In genomic region chr6:111210074-111210729, GRCh38 we compare ENCODE assay signal across 9 cellular contexts.
DNase-seq lines count a peak whose midpoint lies in the region; ATAC-seq and TF ChIP-seq lines count a peak whose summit lies in the region.
"Had no signal": no experiment of that assay in that cellular context is flagged by ENCODE, and none has a peak within 500 bp of the region (broad histone marks: within the 10 kb centered on the region; RNA-seq: fewer than 3 reads in every experiment).

No MANE protein-coding gene starts in this region.

- H3F3A ChIP-seq in OCI-LY1 (ENCODE audit: insufficient read depth, low read length): no peaks in the 10 kb centered on the region

- intact Hi-C loops in CD8-positive, alpha-beta T cell (cut with DNase I, micrococcal nuclease): loop anchor here (1.0 to 10.0 kb wide), 7 partner anchors 96 to 681 kb away; partner anchors contain the start of gene SLC16A10 (in 1 of the 2)

- no peaks in the 10 kb centered on the region for H3K79me2 ChIP-seq in OCI-LY1 (ENCODE audit: insufficient read depth, low read length)

- no peaks in the 10 kb centered on the region for H3K27me3 ChIP-seq in CD8-positive, alpha-beta T cell (ENCODE audit: insufficient read depth, low read length)
- H3K27me3 ChIP-seq in OCI-LY1 (ENCODE audit: insufficient read depth, low read length) (no peaks in the 10 kb centered on the region), iPS DF 6.9 (ENCODE audit: control insufficient read depth, insufficient read depth, low read length) (no peaks in the 10 kb centered on the region)

- peaks cover 21% of the 10 kb centered on the region for H3K36me3 Mint-ChIP-seq in CD8-positive, alpha-beta T cell

- no peak overlapping the region for H2AFZ ChIP-seq in OCI-LY1 (ENCODE audit: low read length)

- TF ChIP-seq EP300 in Ishikawa (IDR thresholded peaks at IDR 0.05; ENCODE audit: borderline replicate concordance): no peak

- peaks cover 5% of the 10 kb centered on the region for H3K4me1 Mint-ChIP-seq in CD8-positive, alpha-beta T cell (ENCODE audit: low read depth)

- POLR2A ChIA-PET in CD8-positive, alpha-beta T cell (lab: Charles Lee): interaction anchor here (0.6 to 1.3 kb wide), 3 partner anchors 37 to 153 kb away, joined by 3 to 4 read pairs (median 4); no protein-coding TSS in a partner anchor

- no peaks in the 10 kb centered on the region for H3K9me3 ChIP-seq in CD8-positive, alpha-beta T cell (ENCODE audit: low read length)
- H3K9me3 ChIP-seq in OCI-LY1 (ENCODE audit: low read length): no peaks in the 10 kb centered on the region
- no peaks in the 10 kb centered on the region for H3K9me3 ChIP-seq in iPS DF 6.9 (ENCODE audit: control insufficient read depth, insufficient read depth, low read length)

- peak; percentile 77 for TF ChIP-seq CTCF in CD8-positive, alpha-beta T cell (IDR thresholded peaks at IDR 0.05)
- peak; percentile 82 for TF ChIP-seq CTCF in OCI-LY1 (IDR thresholded peaks at IDR 0.05; ENCODE audit: low read length)

- no peaks in the 10 kb centered on the region for H3K9me2 ChIP-seq in OCI-LY1 (ENCODE audit: low read depth, low read length)

- CTCF ChIA-PET in CD8-positive, alpha-beta T cell (lab: Charles Lee): interaction anchor here (0.6 to 7.8 kb wide), 25 partner anchors 8 to 205 kb away, joined by 3 to 118 read pairs (median 4); partner anchors contain the start of gene SLC16A10

- H3K9me3 Mint-ChIP-seq in CD8-positive, alpha-beta T cell: no peaks in the 10 kb centered on the region

- H3K36me3 ChIP-seq in CD8-positive, alpha-beta T cell (ENCODE audit: insufficient read depth, low read length): no peaks in the 10 kb centered on the region
- no peaks in the 10 kb centered on the region for H3K36me3 ChIP-seq in OCI-LY1 (ENCODE audit: insufficient read depth, low read length)
- no peaks in the 10 kb centered on the region for H3K36me3 ChIP-seq in iPS DF 6.9 (ENCODE audit: control insufficient read depth, insufficient read depth, low read length)

- no peaks in the 10 kb centered on the region for H3K27me3 Mint-ChIP-seq in CD8-positive, alpha-beta T cell (ENCODE audit: low read depth)

- no peak overlapping the region for H3K4me3 ChIP-seq in CD8-positive, alpha-beta T cell (ENCODE audit: low read depth, low read length)
- H3K4me3 ChIP-seq in OCI-LY1 (ENCODE audit: low read depth, low read length, poor library complexity, severe bottlenecking) (no peak overlapping the region), iPS DF 6.9 (ENCODE audit: low read length) (no peak overlapping the region)
- H3K4me3 ChIP-seq: skin epidermis had no signal

- no peak overlapping the region for H3K4me3 Mint-ChIP-seq in CD8-positive, alpha-beta T cell

- WGBS in iPS DF 6.9 (ENCODE audit: insufficient coverage, insufficient read length): no CpG with 5 or more reads among the region's 1 CpG

- DNase-seq in CD8-positive, alpha-beta T cell: peak in 2 of 7 experiments; percentile 29 to 49
- peak; percentile 76 for DNase-seq in astrocyte of the hippocampus (ENCODE audit: low read depth, low spot score)
- DNase-seq in iPS DF 6.9 (ENCODE audit: low read depth, low spot score): peak; percentile 35
- peak; percentile 19 for DNase-seq in stimulated activated CD4-positive, alpha-beta T cell treated with anti-CD3 and anti-CD28 coated beads, Interleukin-4, amount 100 ng/mL, for 24 hours

- no peak overlapping the region for H3K9ac ChIP-seq in OCI-LY1 (ENCODE audit: low read length)

- no peaks in the 10 kb centered on the region for H4K20me1 ChIP-seq in OCI-LY1 (ENCODE audit: insufficient read depth, low read length)

- peak overlapping the region; percentile 10 for H3K27ac Mint-ChIP-seq in CD8-positive, alpha-beta T cell

- no peaks in the 10 kb centered on the region for H3K4me1 ChIP-seq in CD8-positive, alpha-beta T cell (ENCODE audit: insufficient read depth, low read length)
- H3K4me1 ChIP-seq in OCI-LY1 (ENCODE audit: insufficient read depth, low read length, severe bottlenecking): no peaks in the 10 kb centered on the region
- H3K4me1 ChIP-seq in iPS DF 6.9 (ENCODE audit: control insufficient read depth, insufficient read depth, low read length): 0 out of 2 replicates have a peak, but pooled peaks cover 2% of the 10 kb centered on the region

- peak; percentile 84 for TF ChIP-seq RAD21 in Ishikawa (IDR thresholded peaks at IDR 0.05; ENCODE audit: low read depth)

- no peak overlapping the region for H3K4me2 ChIP-seq in OCI-LY1 (ENCODE audit: low read length)

- peak; percentile 83 for ATAC-seq in CD8-positive, alpha-beta T cell
- ATAC-seq in GM18858 (IDR thresholded peaks at IDR 0.05; ENCODE audit: unreplicated experiment) (peak; percentile 66), HG03460 (IDR thresholded peaks at IDR 0.05; ENCODE audit: unreplicated experiment) (no peak)

- no peak overlapping the region for H3K27ac ChIP-seq in CD8-positive, alpha-beta T cell (ENCODE audit: low read depth, low read length)
- no peak overlapping the region for H3K27ac ChIP-seq in OCI-LY1 (ENCODE audit: low read depth, low read length, poor library complexity, severe bottlenecking)
- H3K27ac ChIP-seq in iPS DF 6.9 (ENCODE audit: low read length): no peak overlapping the region
- H3K27ac ChIP-seq: skin epidermis had no signal

TF ChIP-seq in Ishikawa, 13 proteins besides CTCF, POLR2A, EP300 and RAD21:
- no peak for TF ChIP-seq TCF12 (IDR thresholded peaks at IDR 0.05; ENCODE audit: low read depth)
- TF ChIP-seq REST (IDR thresholded peaks at IDR 0.05; ENCODE audit: low read depth): no peak
- no peak for TF ChIP-seq YY1 (IDR thresholded peaks at IDR 0.05; ENCODE audit: low read depth)
- no peak for TF ChIP-seq NFIC (IDR thresholded peaks at IDR 0.05)
- TF ChIP-seq ZBTB7A (IDR thresholded peaks at IDR 0.05; ENCODE audit: low read depth): no peak
- TF ChIP-seq, protein P1, sequence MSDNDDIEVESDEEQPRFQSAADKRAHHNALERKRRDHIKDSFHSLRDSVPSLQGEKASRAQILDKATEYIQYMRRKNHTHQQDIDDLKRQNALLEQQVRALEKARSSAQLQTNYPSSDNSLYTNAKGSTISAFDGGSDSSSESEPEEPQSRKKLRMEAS (IDR thresholded peaks at IDR 0.05): no peak
- TF ChIP-seq EGR1 (IDR thresholded peaks at IDR 0.05): no peak
- TF ChIP-seq, protein P2, sequence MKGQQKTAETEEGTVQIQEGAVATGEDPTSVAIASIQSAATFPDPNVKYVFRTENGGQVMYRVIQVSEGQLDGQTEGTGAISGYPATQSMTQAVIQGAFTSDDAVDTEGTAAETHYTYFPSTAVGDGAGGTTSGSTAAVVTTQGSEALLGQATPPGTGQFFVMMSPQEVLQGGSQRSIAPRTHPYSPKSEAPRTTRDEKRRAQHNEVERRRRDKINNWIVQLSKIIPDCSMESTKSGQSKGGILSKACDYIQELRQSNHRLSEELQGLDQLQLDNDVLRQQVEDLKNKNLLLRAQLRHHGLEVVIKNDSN (IDR thresholded peaks at IDR 0.05): no peak
- no peak for TF ChIP-seq FOXM1 (IDR thresholded peaks at IDR 0.05; ENCODE audit: borderline replicate concordance, low read depth)
- no peak for TF ChIP-seq TAF1 (IDR thresholded peaks at IDR 0.05; ENCODE audit: low read depth)
- TF ChIP-seq TEAD4 (IDR thresholded peaks at IDR 0.05): no peak
- no peak for TF ChIP-seq CEBPB (IDR thresholded peaks at IDR 0.05)
- no peak for TF ChIP-seq CREB1 (IDR thresholded peaks at IDR 0.05; ENCODE audit: low read depth)
